In the genomic region with DNA sequence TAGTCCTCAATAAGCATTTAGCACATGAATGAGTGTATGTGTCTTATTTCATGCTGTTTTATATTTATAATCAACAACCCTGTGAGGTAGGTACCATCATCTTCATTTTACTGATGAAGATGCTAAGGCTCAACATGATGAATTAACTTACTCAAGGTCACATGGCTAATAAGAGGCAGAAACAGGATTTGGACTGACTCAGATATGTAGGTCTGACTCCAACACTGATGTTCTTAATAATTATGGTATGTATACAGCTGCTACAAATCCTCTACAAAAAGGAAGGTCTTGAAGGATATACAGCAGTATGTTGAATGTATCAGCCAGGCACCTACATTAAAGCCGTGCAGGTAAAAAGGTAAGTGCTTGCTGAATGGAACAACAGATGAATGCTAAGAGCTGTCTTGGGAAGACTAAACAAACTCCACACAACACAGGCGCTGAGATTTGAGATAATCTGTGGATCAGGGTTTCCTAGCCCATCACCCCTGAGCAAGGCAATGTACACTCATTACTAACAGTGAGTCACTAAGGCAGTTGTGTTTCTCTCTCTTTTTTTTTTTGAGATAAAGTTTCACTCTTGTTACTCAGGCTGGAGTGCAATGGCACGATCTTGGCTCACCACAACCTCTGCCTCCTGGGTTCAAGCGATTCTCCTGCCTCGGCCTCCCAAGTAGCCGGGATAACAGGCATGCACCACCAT, we compare ENCODE assay signal across 12 cellular contexts. TPM values are rescaled to one million over a fixed set of nuclear protein-coding genes. Genes with fewer than 3 reads are reported as not detected.
A peak's percentile ranks its signal among the peaks of the same experiment; 100 is the strongest.
DNase-seq lines count a peak whose midpoint lies in the region; ATAC-seq and TF ChIP-seq lines count a peak whose summit lies in the region.
"Had no signal": no experiment of that assay in that cellular context is flagged by ENCODE, and none has a peak within 500 bp of the region (broad histone marks: within the 10 kb centered on the region; RNA-seq: fewer than 3 reads in every experiment).

No MANE protein-coding gene starts in this region.

- TF ChIP-seq CTCF in AG09309 (IDR thresholded peaks at IDR 0.05; ENCODE audit: control insufficient read depth, insufficient read depth, low read depth, low read length, missing control alignments), result no peak

- intact Hi-C loops in activated T-helper 1 cell treated with anti-CD3 and anti-CD28 coated beads, Interleukin-12 subunit alpha, Interleukin-12 subunit beta, Interleukin-2, Interleukin-4 antibody, amounts not matched to agents 30 ng/mL and 10 ng/mL and 1 ng/mL, durations not matched to agents 14 hours and 24 hours and 36 hours (cut with micrococcal nuclease), result loop anchor here (1.0 to 10.0 kb wide), 3 partner anchors 10 to 827 kb away; a partner anchor contains a TSS

- ATAC-seq in GM21786 (IDR thresholded peaks at IDR 0.05; ENCODE audit: unreplicated experiment) (no peak), GM18858 (IDR thresholded peaks at IDR 0.05; ENCODE audit: unreplicated experiment) (no peak), HG02642 (IDR thresholded peaks at IDR 0.05; ENCODE audit: poor library complexity, unreplicated experiment) (no peak), HG03460 (IDR thresholded peaks at IDR 0.05; ENCODE audit: unreplicated experiment) (no peak)

- H3K4me3 Mint-ChIP-seq in activated T-helper 1 cell treated with anti-CD3 and anti-CD28 coated beads, Interleukin-12 subunit alpha, Interleukin-12 subunit beta, Interleukin-2, Interleukin-4 antibody, amounts not matched to agents 30 ng/mL and 10 ng/mL and 1 ng/mL, durations not matched to agents 14 hours and 24 hours and 36 hours, result no peak overlapping the region
- H3K4me3 Mint-ChIP-seq: T-helper 1 cell treated with Interleukin-12 subunit alpha and Interleukin-12 subunit beta and Interleukin-4 antibody, amounts not matched to agents 30 μg/mL and 1 μg/mL, for 36 hours had no signal

- peaks cover 49% of the 10 kb centered on the region for H3K36me3 Mint-ChIP-seq in activated T-helper 1 cell treated with anti-CD3 and anti-CD28 coated beads, Interleukin-12 subunit alpha, Interleukin-12 subunit beta, Interleukin-2, Interleukin-4 antibody, amounts not matched to agents 30 ng/mL and 10 ng/mL and 1 ng/mL, durations not matched to agents 14 hours and 24 hours and 36 hours (ENCODE audit: low read depth)

- no peaks in the 10 kb centered on the region for H3K27me3 Mint-ChIP-seq in activated T-helper 1 cell treated with anti-CD3 and anti-CD28 coated beads, Interleukin-12 subunit alpha, Interleukin-12 subunit beta, Interleukin-2, Interleukin-4 antibody, amounts not matched to agents 30 ng/mL and 10 ng/mL and 1 ng/mL, durations not matched to agents 14 hours and 24 hours and 36 hours (ENCODE audit: insufficient read depth)

- H3K4me3 ChIP-seq in AG09309 (ENCODE audit: control insufficient read depth, low read depth, low read length), result no peak overlapping the region

- peak overlapping the region; percentile 55 for H3K27ac Mint-ChIP-seq in activated T-helper 1 cell treated with anti-CD3 and anti-CD28 coated beads, Interleukin-12 subunit alpha, Interleukin-12 subunit beta, Interleukin-2, Interleukin-4 antibody, amounts not matched to agents 30 ng/mL and 10 ng/mL and 1 ng/mL, durations not matched to agents 14 hours and 24 hours and 36 hours
- H3K27ac Mint-ChIP-seq: T-helper 1 cell treated with Interleukin-12 subunit alpha and Interleukin-12 subunit beta and Interleukin-4 antibody, amounts not matched to agents 30 μg/mL and 1 μg/mL, for 36 hours had no signal

- peaks cover 36% of the 10 kb centered on the region for H3K4me1 Mint-ChIP-seq in activated T-helper 1 cell treated with anti-CD3 and anti-CD28 coated beads, Interleukin-12 subunit alpha, Interleukin-12 subunit beta, Interleukin-2, Interleukin-4 antibody, amounts not matched to agents 30 ng/mL and 10 ng/mL and 1 ng/mL, durations not matched to agents 14 hours and 24 hours and 36 hours (ENCODE audit: low read depth)

- peak; percentile 28 for DNase-seq in AG09309 (ENCODE audit: low read depth)
- DNase-seq in HCEC 1CT, result peak; percentile 89
- DNase-seq in activated T-helper 1 cell treated with anti-CD3 and anti-CD28 coated beads, Interleukin-12 subunit alpha, Interleukin-12 subunit beta, Interleukin-2, Interleukin-4 antibody, amounts not matched to agents 30 ng/mL and 10 ng/mL and 1 ng/mL, durations not matched to agents 14 hours and 24 hours and 36 hours (ENCODE audit: low spot score), result no peak
- DNase-seq in glomerular visceral epithelial cell (ENCODE audit: extremely low spot score), result peak; percentile 36
- DNase-seq: Calu3, NCI-H1436 treated with DMSO at 0.1 percent for 48 hours, retina had no signal

- H3K9me3 Mint-ChIP-seq in activated T-helper 1 cell treated with anti-CD3 and anti-CD28 coated beads, Interleukin-12 subunit alpha, Interleukin-12 subunit beta, Interleukin-2, Interleukin-4 antibody, amounts not matched to agents 30 ng/mL and 10 ng/mL and 1 ng/mL, durations not matched to agents 14 hours and 24 hours and 36 hours, result no peaks in the 10 kb centered on the region
- H3K9me3 Mint-ChIP-seq: T-helper 1 cell treated with Interleukin-12 subunit alpha and Interleukin-12 subunit beta and Interleukin-4 antibody, amounts not matched to agents 30 μg/mL and 1 μg/mL, for 36 hours had no signal

RNA-seq across cellular contexts. Expression of a gene that starts 31.9 kb away (rescaled TPM):
- total RNA-seq in activated T-helper 1 cell treated with anti-CD3 and anti-CD28 coated beads, Interleukin-12 subunit alpha, Interleukin-12 subunit beta, Interleukin-2, Interleukin-4 antibody, amounts not matched to agents 30 ng/mL and 10 ng/mL and 1 ng/mL, durations not matched to agents 14 hours and 24 hours and 36 hours, result 41.7 and 43.1 TPM in 2 replicates

RNA-seq across cellular contexts. Expression of a gene that starts 32.2 kb away (rescaled TPM):
- 48.8 and 49.7 TPM in 2 replicates for total RNA-seq in activated T-helper 1 cell treated with anti-CD3 and anti-CD28 coated beads, Interleukin-12 subunit alpha, Interleukin-12 subunit beta, Interleukin-2, Interleukin-4 antibody, amounts not matched to agents 30 ng/mL and 10 ng/mL and 1 ng/mL, durations not matched to agents 14 hours and 24 hours and 36 hours
